Comparison of ENCODE assay signal across 17 cellular contexts in the genomic region with DNA sequence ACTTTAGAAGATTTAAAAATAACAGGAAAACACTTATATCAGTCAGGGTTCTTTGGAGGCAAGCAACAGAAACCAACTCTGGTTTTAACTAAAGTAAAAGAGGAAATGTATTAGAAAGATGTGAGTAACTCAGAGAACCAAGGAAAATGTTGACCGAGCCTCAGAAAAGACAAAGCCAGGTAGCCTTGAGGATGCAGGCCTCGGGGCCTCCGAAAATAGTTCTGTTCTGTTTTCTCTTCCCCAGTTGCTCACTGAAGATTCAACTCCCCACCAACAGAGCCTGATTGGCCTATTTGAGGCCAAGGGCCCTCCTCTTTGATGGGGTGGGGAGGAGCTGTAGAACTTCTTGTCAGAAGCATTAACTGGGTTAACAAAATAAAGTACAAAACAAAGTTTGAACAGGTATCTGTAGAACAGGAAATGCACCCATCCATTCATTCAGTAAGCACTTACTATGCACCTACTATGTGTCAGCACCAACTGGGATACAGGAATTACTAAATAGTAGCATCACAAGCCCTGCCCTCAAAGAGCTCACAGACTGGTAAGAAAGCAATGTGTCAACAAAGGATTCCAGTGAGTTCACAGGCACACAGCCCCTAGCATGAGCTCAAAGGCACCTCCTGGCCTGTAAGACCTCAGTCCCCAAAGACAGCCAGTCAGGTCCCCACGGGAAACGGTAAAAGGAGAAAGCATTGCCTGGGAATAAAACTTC. TPM values are rescaled to one million over a fixed set of nuclear protein-coding genes. Genes with fewer than 3 reads are reported as not detected.
DNase-seq lines count a peak whose midpoint lies in the region; ATAC-seq lines count a peak whose summit lies in the region.
"Had no signal": no experiment of that assay in that cellular context is flagged by ENCODE, and none has a peak within 500 bp of the region (broad histone marks: within the 10 kb centered on the region; RNA-seq: fewer than 3 reads in every experiment).

No MANE protein-coding gene starts in this region.

- H2AFZ ChIP-seq in mesenchymal stem cell (ENCODE audit: low read depth, low read length) = no peak overlapping the region

- H4K91ac ChIP-seq in mesenchymal stem cell (ENCODE audit: low read length) = no peak overlapping the region

- no peak overlapping the region for H3K9ac ChIP-seq in mesenchymal stem cell (ENCODE audit: low read length)

- H3K4me3 Mint-ChIP-seq in activated CD4-positive, alpha-beta T cell treated with anti-CD3 and anti-CD28 coated beads for 36 hours = no peak overlapping the region

- H2BK15ac ChIP-seq in mesenchymal stem cell (ENCODE audit: low read depth, poor library complexity, severe bottlenecking) = no peak overlapping the region

- H3K4me2 ChIP-seq in mesenchymal stem cell (ENCODE audit: low read length, poor library complexity, severe bottlenecking) = no peak overlapping the region

- H3K4me3 ChIP-seq in mesenchymal stem cell (ENCODE audit: insufficient read depth in 1 of 2, low read depth in 1 of 2, low read length in 2 of 2) = no peak overlapping the region
- H3K4me3 ChIP-seq: coronary artery had no signal

- POLR2A ChIA-PET in activated CD4-positive, alpha-beta T cell treated with anti-CD3 and anti-CD28 coated beads for 36 hours (lab: Charles Lee) = interaction anchor here (1.1 kb wide), 1 partner anchor 82 kb away, joined by 3 read pairs; no protein-coding TSS in a partner anchor

- WGBS in mesenchymal stem cell = 96% methylated on average over 5 of the region's 5 CpGs

- peaks cover 14% of the 10 kb centered on the region for H3K4me1 Mint-ChIP-seq in activated CD4-positive, alpha-beta T cell treated with anti-CD3 and anti-CD28 coated beads for 36 hours

- no peak for DNase-seq in activated CD4-positive, alpha-beta T cell treated with anti-CD3 and anti-CD28 coated beads for 36 hours
- DNase-seq in activated CD4-positive, alpha-beta T cell treated with anti-CD3 and anti-CD28 coated beads for 1 hour = no peak
- no peak for DNase-seq in mesenchymal stem cell
- no peak for DNase-seq in HPDE6-E6E7 (ENCODE audit: extremely low spot score)
- DNase-seq in stimulated activated CD4-positive, alpha-beta T cell treated with anti-CD3 and anti-CD28 coated beads, Interleukin-15, amount 100 ng/mL, for 24 hours = no peak
- no peak for DNase-seq in NCI-H510A (lab: John Stamatoyannopoulos, UW)
- DNase-seq: activated gamma-delta T cell treated with Interleukin-2 at 50 U/mL for 16 hours, DMS 273 treated with DMSO at 0.1 percent for 48 hours, Kasumi-1, SHP77 had no signal

- peaks cover 0 to 3% of the 10 kb centered on the region in 2 experiments for H3K36me3 ChIP-seq in mesenchymal stem cell (ENCODE audit: control insufficient read depth in 1 of 2, insufficient read depth in 2 of 2, low read depth in 1 of 2, low read length in 2 of 2)
- H3K36me3 ChIP-seq: neutrophil had no signal

- H3K27ac ChIP-seq in mesenchymal stem cell (ENCODE audit: low read length, poor library complexity, severe bottlenecking) = peak overlapping the region; percentile 15
- H3K27ac ChIP-seq: 22Rv1, coronary artery, neutrophil had no signal

- H2BK12ac ChIP-seq in mesenchymal stem cell (ENCODE audit: low read length in 2 of 2) = no peak overlapping the region

- ATAC-seq in activated CD4-positive, alpha-beta T cell treated with anti-CD3 and anti-CD28 coated beads for 36 hours = peak; percentile 58
- ATAC-seq in GM21526 (IDR thresholded peaks at IDR 0.05; ENCODE audit: low FRiP score, unreplicated experiment) (peak; percentile 77), HG03095 (IDR thresholded peaks at IDR 0.05; ENCODE audit: unreplicated experiment) (peak; percentile 88)
- ATAC-seq: left lobe of liver had no signal

- H2BK5ac ChIP-seq in mesenchymal stem cell (ENCODE audit: low read depth, low read length, poor library complexity, severe bottlenecking) = no peak overlapping the region

- H3K27me3 ChIP-seq in mesenchymal stem cell (ENCODE audit: control insufficient read depth in 1 of 2, insufficient read depth in 1 of 2, low read length in 2 of 2) = no peaks in the 10 kb centered on the region
- H3K27me3 ChIP-seq: neutrophil had no signal

- H3K36me3 Mint-ChIP-seq in activated CD4-positive, alpha-beta T cell treated with anti-CD3 and anti-CD28 coated beads for 36 hours (ENCODE audit: low read depth) = peaks cover 2% of the 10 kb centered on the region

- H3K27me3 Mint-ChIP-seq in activated CD4-positive, alpha-beta T cell treated with anti-CD3 and anti-CD28 coated beads for 36 hours = no peaks in the 10 kb centered on the region

- H3K18ac ChIP-seq in mesenchymal stem cell (ENCODE audit: low read depth in 1 of 2, low read length in 2 of 2) = no peak overlapping the region

- no peak overlapping the region for H2BK120ac ChIP-seq in mesenchymal stem cell (ENCODE audit: low read depth, low read length)

- H3K4ac ChIP-seq in mesenchymal stem cell (ENCODE audit: low read depth in 1 of 2, low read length in 2 of 2) = no peak overlapping the region

- H3K4me1 ChIP-seq in mesenchymal stem cell (ENCODE audit: control insufficient read depth, insufficient read depth, low read depth, low read length) = peaks cover 26% of the 10 kb centered on the region

- no peaks in the 10 kb centered on the region for H3K9me3 Mint-ChIP-seq in activated CD4-positive, alpha-beta T cell treated with anti-CD3 and anti-CD28 coated beads for 36 hours (ENCODE audit: low read depth)

- no peak overlapping the region for H2AK5ac ChIP-seq in mesenchymal stem cell (ENCODE audit: low read length, severe bottlenecking)

- no peaks in the 10 kb centered on the region for H3K79me1 ChIP-seq in mesenchymal stem cell (replicated peaks; ENCODE audit: low read length, poor library complexity, severe bottlenecking)

- no peak overlapping the region for H4K8ac ChIP-seq in mesenchymal stem cell (ENCODE audit: low read length)

- no peaks in the 10 kb centered on the region for H3K9me3 ChIP-seq in mesenchymal stem cell (ENCODE audit: control insufficient read depth, low read length)
- H3K9me3 ChIP-seq: neutrophil had no signal

- H3K14ac ChIP-seq in mesenchymal stem cell (ENCODE audit: low read length in 2 of 2) = no peak overlapping the region

- intact Hi-C loops in activated CD4-positive, alpha-beta T cell treated with anti-CD3 and anti-CD28 coated beads for 36 hours (cut with DNase I, micrococcal nuclease) = loop anchor here in 1 of 2 experiments (5.0 kb wide), 1 partner anchor 53 kb away; no protein-coding TSS in a partner anchor

- CTCF ChIA-PET in activated CD4-positive, alpha-beta T cell treated with anti-CD3 and anti-CD28 coated beads for 36 hours (lab: Charles Lee) = interaction anchor here (0.6 to 1.7 kb wide), 4 partner anchors 12 to 64 kb away, joined by 3 to 6 read pairs (median 4); a partner anchor contains a TSS

- no peak overlapping the region for H3K23ac ChIP-seq in mesenchymal stem cell (ENCODE audit: low read length in 2 of 2)

- H3K27ac Mint-ChIP-seq in activated CD4-positive, alpha-beta T cell treated with anti-CD3 and anti-CD28 coated beads for 36 hours = peak overlapping the region; percentile 44

RNA-seq across cellular contexts. Expression of a gene that starts 12.6 kb away (rescaled TPM):
- under 1 TPM; 0.39 to 0.70 TPM for total RNA-seq in activated CD4-positive, alpha-beta T cell treated with anti-CD3 and anti-CD28 coated beads for 36 hours
- polyA plus RNA-seq in mesenchymal stem cell (2013, experiment 1 of 2) = 0.03 TPM
- not detected for polyA plus RNA-seq in mesenchymal stem cell (2013, experiment 2 of 2)
- total RNA-seq: glomerular endothelial cell had no signal

RNA-seq across cellular contexts. Expression of a gene that starts 23.2 kb away (rescaled TPM):
- total RNA-seq in activated CD4-positive, alpha-beta T cell treated with anti-CD3 and anti-CD28 coated beads for 36 hours = under 1 TPM in 1 of 2 experiments, not detected in 1; 0.11 TPM
- not detected for polyA plus RNA-seq in mesenchymal stem cell (2013, experiment 1 of 2)
- not detected for polyA plus RNA-seq in mesenchymal stem cell (2013, experiment 2 of 2)
- total RNA-seq: left lobe of liver had no signal

RNA-seq across cellular contexts. Expression of a gene that starts 37.1 kb away (rescaled TPM):
- total RNA-seq in activated CD4-positive, alpha-beta T cell treated with anti-CD3 and anti-CD28 coated beads for 36 hours = not detected
- polyA plus RNA-seq in mesenchymal stem cell (2013, experiment 1 of 2) = not detected
- polyA plus RNA-seq in mesenchymal stem cell (2013, experiment 2 of 2) = not detected
- total RNA-seq: glomerular endothelial cell had no signal

RNA-seq across cellular contexts. Expression of a gene that starts 58.5 kb away (rescaled TPM):
- 10 to 100 TPM; 23.9 to 26.8 TPM for total RNA-seq in activated CD4-positive, alpha-beta T cell treated with anti-CD3 and anti-CD28 coated beads for 36 hours
- polyA plus RNA-seq in mesenchymal stem cell (2013, experiment 1 of 2) = 22.2 TPM
- polyA plus RNA-seq in mesenchymal stem cell (2013, experiment 2 of 2) = 22.4 TPM
